ENCODE assay signal across 11 cellular contexts in the genomic region with DNA sequence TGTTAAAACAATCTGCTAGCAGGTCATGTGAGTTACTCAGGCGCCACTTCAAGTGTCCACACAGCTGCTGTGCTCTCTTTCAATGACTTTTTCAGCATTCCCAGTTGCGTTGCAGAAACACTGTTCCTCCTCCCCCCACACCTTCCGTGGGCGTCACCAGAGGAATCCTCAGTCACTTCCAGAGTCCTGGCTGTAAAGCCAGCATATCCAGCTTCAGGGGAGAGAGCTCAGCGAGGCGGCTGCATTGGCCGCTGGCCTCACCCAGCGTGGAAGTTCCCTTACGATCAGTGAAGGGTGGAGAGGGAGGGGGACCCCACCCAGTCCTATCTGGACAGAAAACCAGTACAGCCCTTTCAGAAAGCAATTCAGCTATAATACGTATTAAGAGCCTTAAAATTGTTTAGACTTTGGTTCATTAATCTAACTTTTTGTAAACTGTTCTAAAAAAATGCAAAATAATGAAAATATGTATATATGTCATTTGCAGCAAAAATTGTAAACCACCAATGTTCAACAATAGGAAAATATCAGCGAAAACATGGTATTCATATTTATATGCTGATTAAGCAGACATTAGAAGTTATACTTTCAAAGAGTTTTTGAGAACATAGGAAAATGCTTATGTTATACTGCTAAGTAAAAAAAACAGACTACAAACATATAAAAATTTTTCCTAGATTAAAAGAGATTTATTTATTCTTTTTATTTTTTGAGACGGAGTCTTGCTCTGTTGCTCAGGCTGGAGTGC.
DNase-seq lines count a peak whose midpoint lies in the region; ATAC-seq and TF ChIP-seq lines count a peak whose summit lies in the region.
"Had no signal": no experiment of that assay in that cellular context is flagged by ENCODE, and none has a peak within 500 bp of the region (broad histone marks: within the 10 kb centered on the region; RNA-seq: fewer than 3 reads in every experiment).

No MANE protein-coding gene starts in this region.

- peaks cover 37% of the 10 kb centered on the region for H3K4me1 Mint-ChIP-seq in nephron progenitor cell

- in situ Hi-C loops in KBM-7 (cut with MboI; ENCODE audit: low pct_unique_long_range_greater_than_20kb, low sequenced_read_pairs) = no loop called here

- no peaks in the 10 kb centered on the region for H3K9me3 Mint-ChIP-seq in nephron progenitor cell
- H3K9me3 Mint-ChIP-seq: activated T-helper 17 cell treated with anti-CD3 and anti-CD28 coated beads, Interleukin-2, amount 50 U/mL, for 72 hours; naive thymus-derived CD8-positive, alpha-beta T cell had no signal

- no peaks in the 10 kb centered on the region for H3K36me3 Mint-ChIP-seq in nephron progenitor cell (ENCODE audit: low read depth)
- H3K36me3 Mint-ChIP-seq: naive thymus-derived CD8-positive, alpha-beta T cell had no signal

- peaks cover 4% of the 10 kb centered on the region for H3K27me3 Mint-ChIP-seq in nephron progenitor cell (ENCODE audit: low read depth, poor library complexity)
- H3K27me3 Mint-ChIP-seq: activated T-helper 17 cell treated with anti-CD3 and anti-CD28 coated beads, Interleukin-2, amount 50 U/mL, for 72 hours; naive thymus-derived CD8-positive, alpha-beta T cell had no signal

- H3K4me3 Mint-ChIP-seq in nephron progenitor cell = peak overlapping the region; percentile 23
- H3K4me3 Mint-ChIP-seq: activated T-helper 17 cell treated with anti-CD3 and anti-CD28 coated beads, Interleukin-2, amount 50 U/mL, for 72 hours had no signal

- DNase-seq in EH (ENCODE audit: low read depth) = peak; percentile 27
- DNase-seq in NCI-H2171 (lab: John Stamatoyannopoulos, UW) = peak; percentile 21
- DNase-seq in choroid plexus epithelial cell (ENCODE audit: low read depth) = peak; percentile 29
- DNase-seq in nephron progenitor cell = no peak
- DNase-seq in KBM-7 = no peak
- DNase-seq in pons (ENCODE audit: low spot score) = no peak
- DNase-seq: SK-N-SH had no signal

- H3K27ac Mint-ChIP-seq in nephron progenitor cell = no peak overlapping the region
- H3K27ac Mint-ChIP-seq: activated T-helper 17 cell treated with anti-CD3 and anti-CD28 coated beads, Interleukin-2, amount 50 U/mL, for 72 hours had no signal

- H3K4me3 ChIP-seq in choroid plexus epithelial cell (ENCODE audit: low read depth, low read length) = peak overlapping the region; percentile 7

- TF ChIP-seq CTCF in choroid plexus epithelial cell (conservative IDR thresholded peaks at IDR 0.05; ENCODE audit: low read depth, low read length) (no peak), nephron progenitor cell (IDR thresholded peaks at IDR 0.05) (no peak)

- ATAC-seq in SK-N-SH treated with all-trans-retinoic acid at 6 μM for 48 hours = no peak
- no peak for ATAC-seq in HG02610 (IDR thresholded peaks at IDR 0.05; ENCODE audit: unreplicated experiment)
- ATAC-seq: activated T-helper 17 cell treated with anti-CD3 and anti-CD28 coated beads, Interleukin-2, amount 50 U/mL, for 72 hours; naive thymus-derived CD8-positive, alpha-beta T cell had no signal

TF ChIP-seq in SK-N-SH treated with all-trans-retinoic acid at 6 μM for 48 hours, 23 proteins besides CTCF, POLR2A, EP300 and RAD21:
- TF ChIP-seq TOX (CRISPR knock-in tag; IDR thresholded peaks at IDR 0.05; ENCODE audit: borderline replicate concordance) (no peak), CREB5 (CRISPR knock-in tag; IDR thresholded peaks at IDR 0.05; ENCODE audit: low read depth) (no peak), TCF4 (CRISPR knock-in tag; IDR thresholded peaks at IDR 0.05; ENCODE audit: borderline replicate concordance) (no peak), BACH2 (CRISPR knock-in tag; IDR thresholded peaks at IDR 0.05; ENCODE audit: borderline replicate concordance) (no peak), ZNF565 (CRISPR knock-in tag; conservative IDR thresholded peaks at IDR 0.05; ENCODE audit: low read depth) (no peak), RARB (CRISPR knock-in tag; IDR thresholded peaks at IDR 0.05) (no peak), ZNF8 (CRISPR knock-in tag; IDR thresholded peaks at IDR 0.05) (no peak), ZFP3 (CRISPR knock-in tag; IDR thresholded peaks at IDR 0.05) (no peak), CSDC2 (CRISPR knock-in tag; IDR thresholded peaks at IDR 0.05) (no peak), ESRRG (CRISPR knock-in tag; IDR thresholded peaks at IDR 0.05) (no peak), ARNTL (CRISPR knock-in tag; IDR thresholded peaks at IDR 0.05; ENCODE audit: borderline replicate concordance, low read depth) (no peak), GLIS3 (CRISPR knock-in tag; IDR thresholded peaks at IDR 0.05) (no peak), PPARA (CRISPR knock-in tag; IDR thresholded peaks at IDR 0.05; ENCODE audit: borderline replicate concordance) (no peak), SNAI2 (CRISPR knock-in tag; IDR thresholded peaks at IDR 0.05) (no peak), ZC3H10 (CRISPR knock-in tag; IDR thresholded peaks at IDR 0.05) (no peak), ISL1 (CRISPR knock-in tag; IDR thresholded peaks at IDR 0.05) (no peak), ZFP30 (CRISPR knock-in tag; IDR thresholded peaks at IDR 0.05) (no peak), OSR1 (CRISPR knock-in tag; IDR thresholded peaks at IDR 0.05) (no peak)
- TF ChIP-seq, protein P1, sequence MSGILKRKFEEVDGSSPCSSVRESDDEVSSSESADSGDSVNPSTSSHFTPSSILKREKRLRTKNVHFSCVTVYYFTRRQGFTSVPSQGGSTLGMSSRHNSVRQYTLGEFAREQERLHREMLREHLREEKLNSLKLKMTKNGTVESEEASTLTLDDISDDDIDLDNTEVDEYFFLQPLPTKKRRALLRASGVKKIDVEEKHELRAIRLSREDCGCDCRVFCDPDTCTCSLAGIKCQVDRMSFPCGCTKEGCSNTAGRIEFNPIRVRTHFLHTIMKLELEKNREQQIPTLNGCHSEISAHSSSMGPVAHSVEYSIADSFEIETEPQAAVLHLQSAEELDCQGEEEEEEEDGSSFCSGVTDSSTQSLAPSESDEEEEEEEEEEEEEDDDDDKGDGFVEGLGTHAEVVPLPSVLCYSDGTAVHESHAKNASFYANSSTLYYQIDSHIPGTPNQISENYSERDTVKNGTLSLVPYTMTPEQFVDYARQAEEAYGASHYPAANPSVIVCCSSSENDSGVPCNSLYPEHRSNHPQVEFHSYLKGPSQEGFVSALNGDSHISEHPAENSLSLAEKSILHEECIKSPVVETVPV (CRISPR knock-in tag; IDR thresholded peaks at IDR 0.05) = no peak
- TF ChIP-seq, protein P2, sequence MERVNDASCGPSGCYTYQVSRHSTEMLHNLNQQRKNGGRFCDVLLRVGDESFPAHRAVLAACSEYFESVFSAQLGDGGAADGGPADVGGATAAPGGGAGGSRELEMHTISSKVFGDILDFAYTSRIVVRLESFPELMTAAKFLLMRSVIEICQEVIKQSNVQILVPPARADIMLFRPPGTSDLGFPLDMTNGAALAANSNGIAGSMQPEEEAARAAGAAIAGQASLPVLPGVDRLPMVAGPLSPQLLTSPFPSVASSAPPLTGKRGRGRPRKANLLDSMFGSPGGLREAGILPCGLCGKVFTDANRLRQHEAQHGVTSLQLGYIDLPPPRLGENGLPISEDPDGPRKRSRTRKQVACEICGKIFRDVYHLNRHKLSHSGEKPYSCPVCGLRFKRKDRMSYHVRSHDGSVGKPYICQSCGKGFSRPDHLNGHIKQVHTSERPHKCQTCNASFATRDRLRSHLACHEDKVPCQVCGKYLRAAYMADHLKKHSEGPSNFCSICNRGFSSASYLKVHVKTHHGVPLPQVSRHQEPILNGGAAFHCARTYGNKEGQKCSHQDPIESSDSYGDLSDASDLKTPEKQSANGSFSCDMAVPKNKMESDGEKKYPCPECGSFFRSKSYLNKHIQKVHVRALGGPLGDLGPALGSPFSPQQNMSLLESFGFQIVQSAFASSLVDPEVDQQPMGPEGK (CRISPR knock-in tag; IDR thresholded peaks at IDR 0.05; ENCODE audit: borderline replicate concordance) = no peak

Comparison
In these comparisons a context has a peak if more than half of its experiments do, and no peak if none do; other contexts are left out.
1. DNase-seq: peak in EH (single experiment), NCI-H2171 (single experiment) and choroid plexus epithelial cell (single experiment); none in nephron progenitor cell (single experiment), KBM-7 (single experiment) and pons (single experiment).